In the genomic region with DNA sequence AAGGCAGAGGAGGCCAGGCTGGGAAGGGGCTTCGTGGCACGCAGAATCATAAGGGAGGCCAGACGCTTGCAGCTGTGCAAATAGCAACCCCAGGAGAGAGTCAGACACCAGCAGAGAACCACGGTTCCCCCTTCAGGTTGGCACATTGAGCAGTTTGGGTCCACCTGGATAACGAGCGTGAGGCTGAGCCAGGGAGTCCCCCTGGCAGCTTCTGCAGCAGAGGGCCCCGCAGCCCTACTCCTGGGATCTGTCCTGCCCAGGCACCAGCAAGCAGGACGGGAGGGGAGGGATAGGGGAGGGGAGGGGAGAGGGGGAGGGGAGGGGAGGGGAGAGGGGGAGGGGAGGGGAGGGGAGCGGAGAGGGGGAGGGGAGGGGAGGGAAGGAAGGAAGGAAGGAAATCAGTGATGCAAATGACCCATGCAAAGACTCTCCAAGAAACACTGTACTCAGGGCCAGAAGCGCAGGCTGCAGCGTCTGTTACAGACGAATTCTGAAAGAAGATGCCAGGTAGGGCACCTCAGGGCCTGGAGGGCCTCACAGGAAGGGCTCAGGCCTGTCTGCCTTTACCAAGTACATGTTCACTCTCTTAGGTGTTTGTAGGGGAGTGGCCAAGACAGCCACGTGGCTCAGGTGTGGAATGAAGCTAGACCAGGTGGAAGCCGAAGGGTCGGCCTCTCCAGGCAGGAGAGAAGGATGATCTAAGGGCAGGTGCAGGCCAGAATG, we compare ENCODE assay signal across 12 cellular contexts. TPM values are rescaled to one million over a fixed set of nuclear protein-coding genes. Genes with fewer than 3 reads are reported as not detected.
DNase-seq lines count a peak whose midpoint lies in the region; ATAC-seq, FAIRE-seq and TF ChIP-seq lines count a peak whose summit lies in the region.
"Had no signal": no experiment of that assay in that cellular context is flagged by ENCODE, and none has a peak within 500 bp of the region (broad histone marks: within the 10 kb centered on the region; RNA-seq: fewer than 3 reads in every experiment).

No MANE protein-coding gene starts in this region.

- TF ChIP-seq RAD21 in H1 (IDR thresholded peaks at IDR 0.05 in 1 of 2, conservative IDR thresholded peaks at IDR 0.05 in 1 of 2; ENCODE audit: low read depth in 2 of 2, low read length in 2 of 2), result peak; percentile 23 to 42; a peak in 3 of 4 replicates

- H3K27me3 Mint-ChIP-seq in naive thymus-derived CD8-positive, alpha-beta T cell, result no peaks in the 10 kb centered on the region

- H3K4me3 Mint-ChIP-seq in naive thymus-derived CD8-positive, alpha-beta T cell, result no peak overlapping the region

- H3K14ac ChIP-seq in H1 (ENCODE audit: insufficient read length), result no peak overlapping the region

- H3K79me2 ChIP-seq in H1 (ENCODE audit: control insufficient read depth in 1 of 2, insufficient read depth in 2 of 2, low read length in 2 of 2), result no peaks in the 10 kb centered on the region

- H2BK15ac ChIP-seq in H1 (ENCODE audit: low read length), result no peak overlapping the region

- no peaks in the 10 kb centered on the region for H3K9me3 ChIP-seq in H1 (ENCODE audit: insufficient read depth in 2 of 2, low read depth in 1 of 2, low read length in 1 of 2)
- H3K9me3 ChIP-seq: adrenal gland had no signal

- ATAC-seq in naive thymus-derived CD8-positive, alpha-beta T cell, result no peak
- ATAC-seq in HG03342 (IDR thresholded peaks at IDR 0.05; ENCODE audit: unreplicated experiment) (no peak), HG03469 (IDR thresholded peaks at IDR 0.05; ENCODE audit: unreplicated experiment) (no peak), HG03280 (IDR thresholded peaks at IDR 0.05; ENCODE audit: unreplicated experiment) (no peak)

- peak overlapping the region; percentile 28 to 39; a peak in 3 of 4 replicates for H3K4me2 ChIP-seq in H1 (ENCODE audit: insufficient read depth in 1 of 2, low read depth in 2 of 2, low read length in 2 of 2)

- no peak for TF ChIP-seq POLR2A in H1 (IDR thresholded peaks at IDR 0.05; ENCODE audit: control extremely low read depth in 1 of 2, low read depth in 2 of 2, low read length in 2 of 2)

- peak overlapping the region; percentile 32 for H3K4ac ChIP-seq in H1 (replicated peaks; ENCODE audit: insufficient read length, low read depth, low read length)

- H3K56ac ChIP-seq in H1 (replicated peaks; ENCODE audit: insufficient read length, low read depth, low read length), result no peak overlapping the region

- H3K4me3 ChIP-seq in H1 (ENCODE audit: extremely low read depth in 1 of 4, insufficient read depth in 2 of 4, low read depth in 3 of 4, low read length in 4 of 4), result no peak overlapping the region
- H3K4me3 ChIP-seq: adrenal gland had no signal

- no peak for FAIRE-seq in H1 (lab: Jason Lieb, UNC)

- H2AK5ac ChIP-seq in H1 (ENCODE audit: low read depth, low read length), result no peak overlapping the region; the same call in 1 of the 2 replicates

- peaks cover 2 to 16% (median 13%) of the 10 kb centered on the region in 4 experiments; a peak in 7 of 8 replicates for H3K36me3 ChIP-seq in H1 (ENCODE audit: control insufficient read depth in 2 of 4, insufficient read depth in 4 of 4, low read length in 3 of 4)

- peak in 2 of 3 experiments; percentile 4 to 13; a peak in 1 of 4 replicates for TF ChIP-seq CTCF in H1 (IDR thresholded peaks at IDR 0.05; ENCODE audit: control extremely low read depth in 1 of 3, insufficient read depth in 1 of 3, low read depth in 1 of 3, low read length in 3 of 3)

- H2BK120ac ChIP-seq in H1 (replicated peaks; ENCODE audit: low read depth, low read length), result no peak overlapping the region

- H4K5ac ChIP-seq in H1 (ENCODE audit: insufficient read length, low read depth, low read length), result no peak overlapping the region

- H4K20me1 ChIP-seq in H1 (replicated peaks in 1 of 2; ENCODE audit: control insufficient read depth in 1 of 2, insufficient read depth in 2 of 2, low read length in 2 of 2), result no peaks in the 10 kb centered on the region

- peak overlapping the region; percentile 69 for H4K91ac ChIP-seq in H1 (replicated peaks; ENCODE audit: insufficient read length, low read length)

- TF ChIP-seq EP300 in H1 (IDR thresholded peaks at IDR 0.05; ENCODE audit: borderline replicate concordance in 1 of 2, low read depth in 2 of 2, low read length in 2 of 2), result no peak

- peak overlapping the region; percentile 31; the same call in 1 of the 2 replicates for H3K27ac ChIP-seq in H1 (ENCODE audit: low read depth, low read length)
- H3K27ac ChIP-seq: adrenal gland had no signal

- POLR2A ChIA-PET in H1 (lab: Charles Lee; ENCODE audit: partially characterized antibody), result interaction anchor here (0.7 to 2.7 kb wide), 6 partner anchors 10 to 215 kb away, joined by 3 to 13 read pairs (median 3); no protein-coding TSS in a partner anchor
- POLR2A ChIA-PET in naive thymus-derived CD8-positive, alpha-beta T cell (lab: Charles Lee), result no interaction called here

- peaks cover 0 to 73% (median 27%) of the 10 kb centered on the region in 3 donors for H3K36me3 Mint-ChIP-seq in naive thymus-derived CD8-positive, alpha-beta T cell

- peak overlapping the region; percentile 79; the same call in 1 of the 2 replicates for H2BK5ac ChIP-seq in H1 (ENCODE audit: low read depth, low read length)

- H2BK12ac ChIP-seq in H1 (ENCODE audit: low read depth, low read length), result peak overlapping the region; percentile 71; the same call in 1 of the 2 replicates

- no peaks in the 10 kb centered on the region for H3K27me3 ChIP-seq in H1 (replicated peaks in 1 of 4; ENCODE audit: control insufficient read depth in 3 of 4, extremely low read depth in 1 of 4, insufficient read depth in 3 of 4, low read length in 3 of 4)
- H3K27me3 ChIP-seq: adrenal gland had no signal

- H3K18ac ChIP-seq in H1 (ENCODE audit: extremely low read depth, low read length), result peak overlapping the region; percentile 81

- no peak overlapping the region for H4K8ac ChIP-seq in H1 (ENCODE audit: extremely low read depth, insufficient read depth, low read length)

- H3K9me3 Mint-ChIP-seq in naive thymus-derived CD8-positive, alpha-beta T cell, result no peaks in the 10 kb centered on the region

- peaks cover 0 to 17% (median 12%) of the 10 kb centered on the region in 4 experiments; a peak in 6 of 7 replicates for H3K4me1 ChIP-seq in H1 (replicated peaks in 1 of 4; ENCODE audit: control insufficient read depth in 3 of 4, insufficient read depth in 4 of 4, low read length in 3 of 4)
- H3K4me1 ChIP-seq: adrenal gland had no signal

- no peaks in the 10 kb centered on the region for H3K79me1 ChIP-seq in H1 (ENCODE audit: low read depth, low read length)

- peaks cover 0 to 9% (median 3%) of the 10 kb centered on the region in 4 donors for H3K4me1 Mint-ChIP-seq in naive thymus-derived CD8-positive, alpha-beta T cell

- peak overlapping the region in 7 of 10 donors; percentile 7 to 78 (median 54) for H3K27ac Mint-ChIP-seq in naive thymus-derived CD8-positive, alpha-beta T cell

- H2BK20ac ChIP-seq in H1 (ENCODE audit: low read length), result no peak overlapping the region

- no peaks in the 10 kb centered on the region for H3K23me2 ChIP-seq in H1 (ENCODE audit: low read depth, low read length)

- CTCF ChIA-PET in H1 (lab: Charles Lee; ENCODE audit: partially characterized antibody), result interaction anchor here (0.5 to 3.0 kb wide), 11 partner anchors 8 to 1534 kb away, joined by 3 to 24 read pairs (median 4); no protein-coding TSS in a partner anchor

- peak; percentile 82 for DNase-seq in ELF-1 (ENCODE audit: low read depth, low spot score)
- peak; percentile 49 for DNase-seq in NCI-H345 treated with DMSO at 0.1 percent for 48 hours (lab: John Stamatoyannopoulos, UW; ENCODE audit: unreplicated experiment)
- peak in 1 of 2 experiments; percentile 65 for DNase-seq in H1 (ENCODE audit: low read depth in 1 of 2, low spot score in 2 of 2)
- no peak for DNase-seq in naive thymus-derived CD8-positive, alpha-beta T cell
- DNase-seq in NCI-H1436 (lab: John Stamatoyannopoulos, UW), result no peak
- DNase-seq: adrenal gland; effector memory CD4-positive, alpha-beta T cell; NCI-H446 treated with DMSO at 0.1 percent for 48 hours; stimulated activated CD4-positive, alpha-beta T cell treated with anti-CD3 and anti-CD28 coated beads, Interleukin-4, amount 100 ng/mL, for 1 hour had no signal

- 58% methylated on average over 12 of the region's 15 CpGs; no CpG with 5 or more reads in 1 of the 2 experiments for WGBS in H1 (ENCODE audit: extremely low coverage in 1 of 2, insufficient coverage in 1 of 2, insufficient read length in 1 of 2, insufficient replicate concordance in 2 of 2, low coverage in 1 of 2, low lambda C conversion rate in 2 of 2, missing lambda C conversion rate in 1 of 2), 2 experiments

- H3K23ac ChIP-seq in H1 (ENCODE audit: insufficient read length), result no peak overlapping the region

- H2AFZ ChIP-seq in H1 (ENCODE audit: low read length), result no peak overlapping the region

- no peak overlapping the region for H3K9ac ChIP-seq in H1 (replicated peaks in 1 of 4; ENCODE audit: extremely low read depth in 1 of 4, low read depth in 3 of 4, low read length in 3 of 4)

TF ChIP-seq in H1, 55 proteins besides CTCF, POLR2A, EP300 and RAD21 (continues in another document):
- TF ChIP-seq MAFK (IDR thresholded peaks at IDR 0.05; ENCODE audit: low read depth, low read length) (no peak), SIN3A (conservative IDR thresholded peaks at IDR 0.05 in 1 of 2, IDR thresholded peaks at IDR 0.05 in 1 of 2; ENCODE audit: low read depth in 1 of 2, low read length in 2 of 2) (no peak), SP1 (IDR thresholded peaks at IDR 0.05; ENCODE audit: low read depth, low read length) (no peak), EZH2 (IDR thresholded peaks at IDR 0.05; ENCODE audit: low read depth, low read length, severe bottlenecking) (no peak), RBBP5 (IDR thresholded peaks at IDR 0.05; ENCODE audit: borderline replicate concordance, low read depth, low read length) (peak; percentile 75; the same call in 1 of the 2 replicates), TAF1 (IDR thresholded peaks at IDR 0.05; ENCODE audit: low read depth, low read length) (0 out of 2 replicates have a peak, but pooled peaks have one; percentile 28)
- TF ChIP-seq, protein P1, sequence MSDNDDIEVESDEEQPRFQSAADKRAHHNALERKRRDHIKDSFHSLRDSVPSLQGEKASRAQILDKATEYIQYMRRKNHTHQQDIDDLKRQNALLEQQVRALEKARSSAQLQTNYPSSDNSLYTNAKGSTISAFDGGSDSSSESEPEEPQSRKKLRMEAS (IDR thresholded peaks at IDR 0.05), result peak; percentile 83

RNA-seq across cellular contexts. Expression of a gene that starts 32.3 kb away (rescaled TPM):
- 34.4 and 41.3 TPM in 2 replicates for total RNA-seq in H1 (2021; fragmentation: NEBNext Ultra II Directional; extraction: Animal tissue kit (Norgen Biotek cat#: 25700))
- 53.8 and 55.7 TPM in 2 replicates for polyA plus RNA-seq in H1 (2011; rRNA removed)
- polyA plus RNA-seq in H1 (2011; cell fraction: cytosol; rRNA removed), result 44.7 TPM
- 141 TPM for polyA plus RNA-seq in H1 (2011; cell fraction: nucleus; rRNA removed)
- 22.5 to 51.9 TPM (median 46.7 TPM) in 4 replicates for polyA plus RNA-seq in H1 (2012, experiment 1 of 2)
- polyA plus RNA-seq in H1 (2012, experiment 2 of 2), result 23.0 TPM
- 35.2 TPM for polyA plus RNA-seq in H1 (2013, experiment 1 of 2)
- polyA plus RNA-seq in H1 (2013, experiment 2 of 2), result 33.5 TPM
- polyA minus RNA-seq in H1 (2011; rRNA and poly(A)+ RNA removed), result 17.4 and 19.1 TPM in 2 replicates
- polyA minus RNA-seq in H1 (2011; cell fraction: cytosol; rRNA and poly(A)+ RNA removed), result 24.2 TPM
- 47.2 TPM for polyA minus RNA-seq in H1 (2011; cell fraction: nucleus; rRNA and poly(A)+ RNA removed)
- total RNA-seq in naive thymus-derived CD8-positive, alpha-beta T cell, result 1 to 10 TPM in 1 of 2 experiments, under 1 TPM in 1; 0.62 to 1.5 TPM
- polyA plus RNA-seq in naive thymus-derived CD8-positive, alpha-beta T cell, result not detected

Comparison
In these comparisons a context has a peak if more than half of its experiments do, and no peak if none do; other contexts are left out.
1. DNase-seq: peak in ELF-1 (single experiment) and NCI-H345 treated with DMSO at 0.1 percent for 48 hours (single experiment); none in naive thymus-derived CD8-positive, alpha-beta T cell (0 of 10) and NCI-H1436 (single experiment).
2. RNA of a gene that starts 32.3 kb away (total RNA-seq): 34.4 to 41.3 TPM in H1; 0.62 to 1.5 TPM in naive thymus-derived CD8-positive, alpha-beta T cell; every median in the first group is over 10 times any median in the second.